9 cellular contexts compared by ENCODE assay signal in the genomic region with DNA sequence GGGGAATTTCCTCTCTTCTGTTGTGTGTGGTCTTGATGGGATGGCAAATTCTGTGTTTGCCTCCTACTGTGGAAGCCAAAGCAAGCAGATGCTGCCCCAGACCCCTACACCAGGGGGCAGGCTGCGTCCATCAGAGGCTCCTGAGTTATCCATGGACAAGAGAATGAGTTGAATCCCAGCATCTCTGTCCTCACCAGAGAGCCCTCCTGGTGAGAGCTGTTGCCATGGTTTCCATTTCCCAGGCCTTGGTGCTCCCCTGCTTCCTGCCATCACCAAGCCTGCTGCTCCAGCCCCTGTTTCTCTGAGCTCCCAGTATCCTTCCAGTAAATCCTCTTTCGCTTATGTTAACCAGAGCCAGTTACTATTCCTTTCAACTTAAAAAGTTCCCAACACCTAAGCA. TPM values are rescaled to one million over a fixed set of nuclear protein-coding genes. Genes with fewer than 3 reads are reported as not detected.
A peak's percentile ranks its signal among the peaks of the same experiment; 100 is the strongest.
DNase-seq lines count a peak whose midpoint lies in the region; ATAC-seq and TF ChIP-seq lines count a peak whose summit lies in the region.
"Had no signal": no experiment of that assay in that cellular context is flagged by ENCODE, and none has a peak within 500 bp of the region (broad histone marks: within the 10 kb centered on the region; RNA-seq: fewer than 3 reads in every experiment).

No MANE protein-coding gene starts in this region.

- H3K4me3 ChIP-seq in SU-DHL-6 (ENCODE audit: insufficient read depth, low read length, poor library complexity, severe bottlenecking), result no peak overlapping the region
- no peak overlapping the region for H3K4me3 ChIP-seq in foreskin fibroblast (ENCODE audit: low read depth in 1 of 2, low read length in 2 of 2)
- no peak overlapping the region for H3K4me3 ChIP-seq in parathyroid adenoma (ENCODE audit: low read depth, low read length)
- H3K4me3 ChIP-seq in naive thymus-derived CD4-positive, alpha-beta T cell (ENCODE audit: low read length), result no peak overlapping the region

- H3K9me3 Mint-ChIP-seq in naive thymus-derived CD4-positive, alpha-beta T cell, result peaks cover 0 to 2% (median 0%) of the 10 kb centered on the region in 11 donors
- H3K9me3 Mint-ChIP-seq: stimulated activated naive B cell treated with anti-CD40 and anti-IgM and Interleukin-4, amounts not matched to agents 10 μg/mL and 1 μg/mL and 100 μg/mL, for 72 hours had no signal

- H3K9me3 ChIP-seq in SU-DHL-6 (ENCODE audit: insufficient read depth, low read length) (no peaks in the 10 kb centered on the region), parathyroid adenoma (ENCODE audit: control insufficient read depth, low read length) (no peaks in the 10 kb centered on the region)
- H3K9me3 ChIP-seq in naive thymus-derived CD4-positive, alpha-beta T cell (ENCODE audit: control insufficient read depth in 2 of 3, low read length in 3 of 3), result no peaks in the 10 kb centered on the region

- peak; percentile 33 for TF ChIP-seq CTCF in SU-DHL-6 (IDR thresholded peaks at IDR 0.05; ENCODE audit: insufficient read depth, low read length, poor library complexity, severe bottlenecking)
- peak; percentile 96 for TF ChIP-seq CTCF in foreskin fibroblast (IDR thresholded peaks at IDR 0.05; ENCODE audit: low read depth, low read length)
- peak; percentile 66 for TF ChIP-seq CTCF in parathyroid adenoma (IDR thresholded peaks at IDR 0.05)

- no peaks in the 10 kb centered on the region for H3K9me2 ChIP-seq in SU-DHL-6 (replicated peaks; ENCODE audit: insufficient read depth, low read length)

- no peaks in the 10 kb centered on the region for H3K4me1 Mint-ChIP-seq in naive thymus-derived CD4-positive, alpha-beta T cell

- no peaks in the 10 kb centered on the region for H3K4me1 ChIP-seq in parathyroid adenoma
- H3K4me1 ChIP-seq in naive thymus-derived CD4-positive, alpha-beta T cell (ENCODE audit: control insufficient read depth in 2 of 2, insufficient read depth in 2 of 2, low read length in 2 of 2), result no peaks in the 10 kb centered on the region

- no peak overlapping the region for H3K27ac Mint-ChIP-seq in naive thymus-derived CD4-positive, alpha-beta T cell
- H3K27ac Mint-ChIP-seq: stimulated activated naive B cell treated with anti-CD40 and anti-IgM and Interleukin-4, amounts not matched to agents 10 μg/mL and 1 μg/mL and 100 μg/mL, for 72 hours had no signal

- no peaks in the 10 kb centered on the region for H3F3A ChIP-seq in SU-DHL-6 (ENCODE audit: insufficient read depth)

- H3K4me3 Mint-ChIP-seq in naive thymus-derived CD4-positive, alpha-beta T cell, result no peak overlapping the region
- H3K4me3 Mint-ChIP-seq: stimulated activated naive B cell treated with anti-CD40 and anti-IgM and Interleukin-4, amounts not matched to agents 10 μg/mL and 1 μg/mL and 100 μg/mL, for 72 hours had no signal

- ATAC-seq in GM19455 (IDR thresholded peaks at IDR 0.05; ENCODE audit: unreplicated experiment), result no peak
- no peak for ATAC-seq in naive thymus-derived CD4-positive, alpha-beta T cell

- no peak overlapping the region for H3K4me2 ChIP-seq in SU-DHL-6 (ENCODE audit: low read depth, low read length, poor library complexity, severe bottlenecking)
- no peak overlapping the region for H3K4me2 ChIP-seq in parathyroid adenoma (ENCODE audit: low read length)

- H3K9ac ChIP-seq in SU-DHL-6 (ENCODE audit: low read length) (no peak overlapping the region), parathyroid adenoma (no peak overlapping the region)

- POLR2A ChIA-PET in naive thymus-derived CD4-positive, alpha-beta T cell (lab: Charles Lee), result no interaction called here

- CTCF ChIA-PET in naive thymus-derived CD4-positive, alpha-beta T cell (lab: Charles Lee), result no interaction called here

- H3K36me3 ChIP-seq in SU-DHL-6 (ENCODE audit: low read length) (no peaks in the 10 kb centered on the region), parathyroid adenoma (ENCODE audit: control insufficient read depth, insufficient read depth, low read length) (no peaks in the 10 kb centered on the region)
- no peaks in the 10 kb centered on the region for H3K36me3 ChIP-seq in naive thymus-derived CD4-positive, alpha-beta T cell (ENCODE audit: control insufficient read depth in 2 of 3, insufficient read depth in 3 of 3, low read length in 3 of 3)

- H4K20me1 ChIP-seq in SU-DHL-6 (ENCODE audit: low read depth, low read length), result no peaks in the 10 kb centered on the region

- no peaks in the 10 kb centered on the region for H3K79me2 ChIP-seq in SU-DHL-6 (ENCODE audit: insufficient read depth, low read length)
- H3K79me2 ChIP-seq in parathyroid adenoma, result peaks cover 3% of the 10 kb centered on the region

- no peaks in the 10 kb centered on the region for H3K36me3 Mint-ChIP-seq in naive thymus-derived CD4-positive, alpha-beta T cell
- H3K36me3 Mint-ChIP-seq: stimulated activated naive B cell treated with anti-CD40 and anti-IgM and Interleukin-4, amounts not matched to agents 10 μg/mL and 1 μg/mL and 100 μg/mL, for 72 hours had no signal

- peaks cover 18 to 29% (median 22%) of the 10 kb centered on the region in 5 donors for H3K27me3 Mint-ChIP-seq in naive thymus-derived CD4-positive, alpha-beta T cell

- peak; percentile 20 to 35 for DNase-seq in activated T-cell treated with anti-CD3 and anti-CD28 coated beads, Interleukin-2, amount 50 U/mL, for 48 hours
- DNase-seq in activated T-cell treated with anti-CD3 and anti-CD28 coated beads, Interleukin-2, amount 50 U/mL, for 1 hour, result no peak
- DNase-seq in NCI-H1417 (lab: John Stamatoyannopoulos, UW), result peak; percentile 85 to 97 (median 89)
- peak; percentile 69 to 90 for DNase-seq in foreskin fibroblast
- DNase-seq in naive thymus-derived CD4-positive, alpha-beta T cell, result no peak
- DNase-seq: stimulated activated naive B cell treated with anti-CD40 and anti-IgM and Interleukin-4, amounts not matched to agents 10 μg/mL and 1 μg/mL and 100 μg/mL, for 72 hours had no signal

- H3K27me3 ChIP-seq in SU-DHL-6 (ENCODE audit: low read length), result 0 out of 2 replicates have a peak, but pooled peaks cover 3% of the 10 kb centered on the region
- H3K27me3 ChIP-seq in parathyroid adenoma (ENCODE audit: control insufficient read depth, insufficient read depth, low read length), result no peaks in the 10 kb centered on the region
- H3K27me3 ChIP-seq in naive thymus-derived CD4-positive, alpha-beta T cell (ENCODE audit: control insufficient read depth in 2 of 2, insufficient read depth in 2 of 2, low read length in 2 of 2), result no peaks in the 10 kb centered on the region

- H3K27ac ChIP-seq in SU-DHL-6 (ENCODE audit: low read depth, low read length) (no peak overlapping the region), parathyroid adenoma (no peak overlapping the region)
- H3K27ac ChIP-seq in naive thymus-derived CD4-positive, alpha-beta T cell (ENCODE audit: low read depth, low read length), result no peak overlapping the region

- H2AFZ ChIP-seq in SU-DHL-6 (ENCODE audit: low read depth, low read length, severe bottlenecking) (no peak overlapping the region), parathyroid adenoma (no peak overlapping the region)

- intact Hi-C loops in naive thymus-derived CD4-positive, alpha-beta T cell (cut with micrococcal nuclease), result loop anchor here in 1 of 2 donors (5.0 kb wide), 2 partner anchors 259 to 1884 kb away; no protein-coding TSS in a partner anchor

RNA-seq across cellular contexts. Expression of gene GNG12, which starts 20.4 kb away (rescaled TPM):
- not detected for total RNA-seq in naive thymus-derived CD4-positive, alpha-beta T cell
- polyA plus RNA-seq in naive thymus-derived CD4-positive, alpha-beta T cell, result not detected

Comparison
In these comparisons a context has a peak if more than half of its experiments do, and no peak if none do; other contexts are left out.
1. DNase-seq: peak in activated T-cell treated with anti-CD3 and anti-CD28 coated beads, Interleukin-2, amount 50 U/mL, for 48 hours (2 of 2), NCI-H1417 (3 of 3) and foreskin fibroblast (2 of 2); none in activated T-cell treated with anti-CD3 and anti-CD28 coated beads, Interleukin-2, amount 50 U/mL, for 1 hour (single experiment) and naive thymus-derived CD4-positive, alpha-beta T cell (0 of 9).
2. CTCF ChIP-seq: peak in every context shown above with its lines; median percentile 96 in foreskin fibroblast; 66 in parathyroid adenoma; 33 in SU-DHL-6.